1 cellular context compared by ENCODE assay signal in genomic region chr1:212459656-212460055, GRCh38.
TF ChIP-seq lines count a peak whose summit lies in the region.

No MANE protein-coding gene starts in this region.

TF ChIP-seq in K562, 482 proteins besides CTCF, POLR2A, EP300 and RAD21:
- TF ChIP-seq HCFC1 (IDR thresholded peaks at IDR 0.05; ENCODE audit: low read depth, low read length): no peak
- no peak for TF ChIP-seq CREB3 (tag; conservative IDR thresholded peaks at IDR 0.05; ENCODE audit: low read depth)
- TF ChIP-seq NR2C1 (IDR thresholded peaks at IDR 0.05): no peak
- no peak for TF ChIP-seq NR2C1 (tag; IDR thresholded peaks at IDR 0.05)
- no peak for TF ChIP-seq RBM39 (optimal IDR thresholded peaks at IDR 0.05; ENCODE audit: low read depth, low read length)
- TF ChIP-seq TAF1 (IDR thresholded peaks at IDR 0.05; ENCODE audit: control insufficient read depth, extremely low read depth, insufficient read depth, low read length, severe bottlenecking): no peak
- TF ChIP-seq ZNF668 (CRISPR knock-in tag; IDR thresholded peaks at IDR 0.05): no peak
- TF ChIP-seq ZNF134 (CRISPR knock-in tag; conservative IDR thresholded peaks at IDR 0.05): no peak
- no peak for TF ChIP-seq E2F4 (CRISPR knock-in tag; IDR thresholded peaks at IDR 0.05; ENCODE audit: low read depth)
- TF ChIP-seq FOXJ2 (tag; IDR thresholded peaks at IDR 0.05): no peak
- no peak for TF ChIP-seq MCM3 (IDR thresholded peaks at IDR 0.05)
- TF ChIP-seq RBBP5 (IDR thresholded peaks at IDR 0.05; ENCODE audit: borderline replicate concordance, insufficient read depth, low read length, poor library complexity, severe bottlenecking): no peak
- TF ChIP-seq ZNF778 (CRISPR knock-in tag; IDR thresholded peaks at IDR 0.05): no peak
- peak; percentile 22 for TF ChIP-seq RBM25 (IDR thresholded peaks at IDR 0.05; ENCODE audit: low read depth, low read length, severe bottlenecking)
- TF ChIP-seq ZNF146 (CRISPR knock-in tag; IDR thresholded peaks at IDR 0.05; ENCODE audit: unreplicated experiment): peak; percentile 68
- no peak for TF ChIP-seq SRSF3 (IDR thresholded peaks at IDR 0.05; ENCODE audit: insufficient read depth, low read length)
- no peak for TF ChIP-seq SIN3B (IDR thresholded peaks at IDR 0.05; ENCODE audit: low read depth)
- TF ChIP-seq POLR2B (IDR thresholded peaks at IDR 0.05; ENCODE audit: low read depth, partially characterized antibody): no peak
- TF ChIP-seq CCNT2 (IDR thresholded peaks at IDR 0.05; ENCODE audit: borderline replicate concordance, extremely low read depth, insufficient read length, low read depth, low read length): no peak
